Comparison of ENCODE assay signal across 1 cellular context in the genomic region with DNA sequence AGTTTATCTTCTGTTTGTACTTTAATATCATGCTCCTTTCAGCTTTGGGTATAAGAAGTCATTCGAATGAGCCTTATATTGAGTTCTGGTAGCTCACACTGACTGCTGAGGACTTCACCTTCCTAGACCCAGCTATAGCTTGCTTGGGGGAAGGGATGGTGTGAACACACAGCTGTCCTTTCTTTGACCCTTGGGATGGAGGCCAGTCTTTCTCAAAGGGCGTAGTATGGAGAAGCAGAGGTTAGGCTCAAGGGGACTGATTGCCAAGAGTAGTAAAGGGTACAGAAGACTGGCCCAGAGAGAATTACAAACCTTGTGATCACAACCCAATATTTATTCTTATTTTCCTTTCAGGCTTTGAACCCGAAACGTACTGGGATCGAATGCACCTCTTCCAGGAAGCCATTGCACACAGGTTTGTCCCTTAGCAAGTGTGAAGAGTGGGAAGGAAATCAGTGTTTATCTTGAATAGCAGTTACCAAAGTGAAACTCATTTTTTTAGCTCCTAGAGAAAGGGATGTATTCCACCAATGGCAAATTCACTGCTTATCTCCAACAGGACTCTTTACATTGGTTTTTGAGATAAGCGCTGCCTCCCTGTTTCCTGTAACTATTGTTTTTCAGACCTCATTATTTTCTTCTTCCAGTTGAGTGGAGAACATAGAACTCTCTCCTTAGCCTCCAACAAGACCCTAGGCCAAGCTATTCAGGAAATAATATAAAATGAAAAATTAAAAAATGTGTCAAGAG.
TF ChIP-seq lines count a peak whose summit lies in the region.

No MANE protein-coding gene starts in this region.

TF ChIP-seq in K562, 482 proteins besides CTCF, POLR2A, EP300 and RAD21 (continued from another document and continues in another):
- TF ChIP-seq, protein P1, sequence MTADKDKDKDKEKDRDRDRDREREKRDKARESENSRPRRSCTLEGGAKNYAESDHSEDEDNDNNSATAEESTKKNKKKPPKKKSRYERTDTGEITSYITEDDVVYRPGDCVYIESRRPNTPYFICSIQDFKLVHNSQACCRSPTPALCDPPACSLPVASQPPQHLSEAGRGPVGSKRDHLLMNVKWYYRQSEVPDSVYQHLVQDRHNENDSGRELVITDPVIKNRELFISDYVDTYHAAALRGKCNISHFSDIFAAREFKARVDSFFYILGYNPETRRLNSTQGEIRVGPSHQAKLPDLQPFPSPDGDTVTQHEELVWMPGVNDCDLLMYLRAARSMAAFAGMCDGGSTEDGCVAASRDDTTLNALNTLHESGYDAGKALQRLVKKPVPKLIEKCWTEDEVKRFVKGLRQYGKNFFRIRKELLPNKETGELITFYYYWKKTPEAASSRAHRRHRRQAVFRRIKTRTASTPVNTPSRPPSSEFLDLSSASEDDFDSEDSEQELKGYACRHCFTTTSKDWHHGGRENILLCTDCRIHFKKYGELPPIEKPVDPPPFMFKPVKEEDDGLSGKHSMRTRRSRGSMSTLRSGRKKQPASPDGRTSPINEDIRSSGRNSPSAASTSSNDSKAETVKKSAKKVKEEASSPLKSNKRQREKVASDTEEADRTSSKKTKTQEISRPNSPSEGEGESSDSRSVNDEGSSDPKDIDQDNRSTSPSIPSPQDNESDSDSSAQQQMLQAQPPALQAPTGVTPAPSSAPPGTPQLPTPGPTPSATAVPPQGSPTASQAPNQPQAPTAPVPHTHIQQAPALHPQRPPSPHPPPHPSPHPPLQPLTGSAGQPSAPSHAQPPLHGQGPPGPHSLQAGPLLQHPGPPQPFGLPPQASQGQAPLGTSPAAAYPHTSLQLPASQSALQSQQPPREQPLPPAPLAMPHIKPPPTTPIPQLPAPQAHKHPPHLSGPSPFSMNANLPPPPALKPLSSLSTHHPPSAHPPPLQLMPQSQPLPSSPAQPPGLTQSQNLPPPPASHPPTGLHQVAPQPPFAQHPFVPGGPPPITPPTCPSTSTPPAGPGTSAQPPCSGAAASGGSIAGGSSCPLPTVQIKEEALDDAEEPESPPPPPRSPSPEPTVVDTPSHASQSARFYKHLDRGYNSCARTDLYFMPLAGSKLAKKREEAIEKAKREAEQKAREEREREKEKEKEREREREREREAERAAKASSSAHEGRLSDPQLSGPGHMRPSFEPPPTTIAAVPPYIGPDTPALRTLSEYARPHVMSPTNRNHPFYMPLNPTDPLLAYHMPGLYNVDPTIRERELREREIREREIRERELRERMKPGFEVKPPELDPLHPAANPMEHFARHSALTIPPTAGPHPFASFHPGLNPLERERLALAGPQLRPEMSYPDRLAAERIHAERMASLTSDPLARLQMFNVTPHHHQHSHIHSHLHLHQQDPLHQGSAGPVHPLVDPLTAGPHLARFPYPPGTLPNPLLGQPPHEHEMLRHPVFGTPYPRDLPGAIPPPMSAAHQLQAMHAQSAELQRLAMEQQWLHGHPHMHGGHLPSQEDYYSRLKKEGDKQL (CRISPR knock-in tag; IDR thresholded peaks at IDR 0.05; ENCODE audit: borderline replicate concordance) = no peak
- TF ChIP-seq CHD1 (IDR thresholded peaks at IDR 0.05; ENCODE audit: low read length) (no peak), ZNF347 (CRISPR knock-in tag; IDR thresholded peaks at IDR 0.05; ENCODE audit: low read depth) (no peak), STAT5B (CRISPR knock-in tag; IDR thresholded peaks at IDR 0.05) (no peak), ZNF668 (CRISPR knock-in tag; IDR thresholded peaks at IDR 0.05) (no peak), MCM2 (IDR thresholded peaks at IDR 0.05; ENCODE audit: low read depth) (no peak), NBN (IDR thresholded peaks at IDR 0.05; ENCODE audit: low read depth) (no peak), THAP7 (CRISPR knock-in tag; IDR thresholded peaks at IDR 0.05) (no peak), ZFP36 (IDR thresholded peaks at IDR 0.05; ENCODE audit: low read depth, low read length, partially characterized antibody) (no peak), MTA1 (IDR thresholded peaks at IDR 0.05; ENCODE audit: borderline replicate concordance) (no peak), STAT5A (IDR thresholded peaks at IDR 0.05; ENCODE audit: borderline replicate concordance, low read length) (peak; percentile 43; the same call in 1 of the 2 replicates), TCF7L2 (IDR thresholded peaks at IDR 0.05; ENCODE audit: low read depth, low read length) (no peak), LARP7 (IDR thresholded peaks at IDR 0.05) (no peak), GATAD2B (IDR thresholded peaks at IDR 0.05; ENCODE audit: borderline replicate concordance) (0 out of 2 replicates have a peak, but pooled peaks have one; percentile 45), KDM4B (IDR thresholded peaks at IDR 0.05; ENCODE audit: borderline replicate concordance in 2 of 2, low read depth in 1 of 2) (no peak), ZKSCAN3 (CRISPR knock-in tag; IDR thresholded peaks at IDR 0.05) (no peak), HNRNPH1 (optimal IDR thresholded peaks at IDR 0.05; ENCODE audit: low read depth, low read length) (no peak), ZBTB49 (CRISPR knock-in tag; IDR thresholded peaks at IDR 0.05; ENCODE audit: borderline replicate concordance) (no peak), HCFC1 (IDR thresholded peaks at IDR 0.05; ENCODE audit: low read depth, low read length) (no peak), TRIM25 (IDR thresholded peaks at IDR 0.05; ENCODE audit: borderline replicate concordance) (no peak), ZBTB34 (CRISPR knock-in tag; IDR thresholded peaks at IDR 0.05) (no peak), PHB (CRISPR knock-in tag; IDR thresholded peaks at IDR 0.05) (no peak), ZNF23 (CRISPR knock-in tag; IDR thresholded peaks at IDR 0.05) (no peak)
- TF ChIP-seq, protein P2, sequence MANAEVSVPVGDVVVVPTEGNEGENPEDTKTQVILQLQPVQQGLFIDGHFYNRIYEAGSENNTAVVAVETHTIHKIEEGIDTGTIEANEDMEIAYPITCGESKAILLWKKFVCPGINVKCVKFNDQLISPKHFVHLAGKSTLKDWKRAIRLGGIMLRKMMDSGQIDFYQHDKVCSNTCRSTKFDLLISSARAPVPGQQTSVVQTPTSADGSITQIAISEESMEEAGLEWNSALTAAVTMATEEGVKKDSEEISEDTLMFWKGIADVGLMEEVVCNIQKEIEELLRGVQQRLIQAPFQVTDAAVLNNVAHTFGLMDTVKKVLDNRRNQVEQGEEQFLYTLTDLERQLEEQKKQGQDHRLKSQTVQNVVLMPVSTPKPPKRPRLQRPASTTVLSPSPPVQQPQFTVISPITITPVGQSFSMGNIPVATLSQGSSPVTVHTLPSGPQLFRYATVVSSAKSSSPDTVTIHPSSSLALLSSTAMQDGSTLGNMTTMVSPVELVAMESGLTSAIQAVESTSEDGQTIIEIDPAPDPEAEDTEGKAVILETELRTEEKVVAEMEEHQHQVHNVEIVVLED (CRISPR knock-in tag; IDR thresholded peaks at IDR 0.05) = no peak
- TF ChIP-seq, protein P3, sequence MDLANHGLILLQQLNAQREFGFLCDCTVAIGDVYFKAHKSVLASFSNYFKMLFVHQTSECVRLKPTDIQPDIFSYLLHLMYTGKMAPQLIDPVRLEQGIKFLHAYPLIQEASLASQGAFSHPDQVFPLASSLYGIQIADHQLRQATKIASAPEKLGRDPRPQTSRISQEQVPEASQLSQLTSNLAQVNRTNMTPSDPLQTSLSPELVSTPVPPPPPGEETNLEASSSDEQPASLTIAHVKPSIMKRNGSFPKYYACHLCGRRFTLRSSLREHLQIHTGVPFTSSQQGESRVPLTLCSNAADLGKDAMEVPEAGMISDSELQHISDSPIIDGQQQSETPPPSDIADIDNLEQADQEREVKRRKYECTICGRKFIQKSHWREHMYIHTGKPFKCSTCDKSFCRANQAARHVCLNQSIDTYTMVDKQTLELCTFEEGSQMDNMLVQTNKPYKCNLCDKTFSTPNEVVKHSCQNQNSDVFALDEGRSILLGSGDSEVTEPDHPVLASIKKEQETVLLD (IDR thresholded peaks at IDR 0.05) = no peak
- TF ChIP-seq, protein P4, sequence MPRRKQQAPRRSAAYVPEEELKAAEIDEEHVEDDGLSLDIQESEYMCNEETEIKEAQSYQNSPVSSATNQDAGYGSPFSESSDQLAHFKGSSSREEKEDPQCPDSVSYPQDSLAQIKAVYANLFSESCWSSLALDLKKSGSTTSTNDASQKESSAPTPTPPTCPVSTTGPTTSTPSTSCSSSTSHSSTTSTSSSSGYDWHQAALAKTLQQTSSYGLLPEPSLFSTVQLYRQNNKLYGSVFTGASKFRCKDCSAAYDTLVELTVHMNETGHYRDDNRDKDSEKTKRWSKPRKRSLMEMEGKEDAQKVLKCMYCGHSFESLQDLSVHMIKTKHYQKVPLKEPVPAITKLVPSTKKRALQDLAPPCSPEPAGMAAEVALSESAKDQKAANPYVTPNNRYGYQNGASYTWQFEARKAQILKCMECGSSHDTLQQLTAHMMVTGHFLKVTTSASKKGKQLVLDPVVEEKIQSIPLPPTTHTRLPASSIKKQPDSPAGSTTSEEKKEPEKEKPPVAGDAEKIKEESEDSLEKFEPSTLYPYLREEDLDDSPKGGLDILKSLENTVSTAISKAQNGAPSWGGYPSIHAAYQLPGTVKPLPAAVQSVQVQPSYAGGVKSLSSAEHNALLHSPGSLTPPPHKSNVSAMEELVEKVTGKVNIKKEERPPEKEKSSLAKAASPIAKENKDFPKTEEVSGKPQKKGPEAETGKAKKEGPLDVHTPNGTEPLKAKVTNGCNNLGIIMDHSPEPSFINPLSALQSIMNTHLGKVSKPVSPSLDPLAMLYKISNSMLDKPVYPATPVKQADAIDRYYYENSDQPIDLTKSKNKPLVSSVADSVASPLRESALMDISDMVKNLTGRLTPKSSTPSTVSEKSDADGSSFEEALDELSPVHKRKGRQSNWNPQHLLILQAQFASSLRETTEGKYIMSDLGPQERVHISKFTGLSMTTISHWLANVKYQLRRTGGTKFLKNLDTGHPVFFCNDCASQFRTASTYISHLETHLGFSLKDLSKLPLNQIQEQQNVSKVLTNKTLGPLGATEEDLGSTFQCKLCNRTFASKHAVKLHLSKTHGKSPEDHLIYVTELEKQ (CRISPR knock-in tag; IDR thresholded peaks at IDR 0.05) = no peak
